Comparison of ENCODE assay signal across 1 cellular context in the genomic region with DNA sequence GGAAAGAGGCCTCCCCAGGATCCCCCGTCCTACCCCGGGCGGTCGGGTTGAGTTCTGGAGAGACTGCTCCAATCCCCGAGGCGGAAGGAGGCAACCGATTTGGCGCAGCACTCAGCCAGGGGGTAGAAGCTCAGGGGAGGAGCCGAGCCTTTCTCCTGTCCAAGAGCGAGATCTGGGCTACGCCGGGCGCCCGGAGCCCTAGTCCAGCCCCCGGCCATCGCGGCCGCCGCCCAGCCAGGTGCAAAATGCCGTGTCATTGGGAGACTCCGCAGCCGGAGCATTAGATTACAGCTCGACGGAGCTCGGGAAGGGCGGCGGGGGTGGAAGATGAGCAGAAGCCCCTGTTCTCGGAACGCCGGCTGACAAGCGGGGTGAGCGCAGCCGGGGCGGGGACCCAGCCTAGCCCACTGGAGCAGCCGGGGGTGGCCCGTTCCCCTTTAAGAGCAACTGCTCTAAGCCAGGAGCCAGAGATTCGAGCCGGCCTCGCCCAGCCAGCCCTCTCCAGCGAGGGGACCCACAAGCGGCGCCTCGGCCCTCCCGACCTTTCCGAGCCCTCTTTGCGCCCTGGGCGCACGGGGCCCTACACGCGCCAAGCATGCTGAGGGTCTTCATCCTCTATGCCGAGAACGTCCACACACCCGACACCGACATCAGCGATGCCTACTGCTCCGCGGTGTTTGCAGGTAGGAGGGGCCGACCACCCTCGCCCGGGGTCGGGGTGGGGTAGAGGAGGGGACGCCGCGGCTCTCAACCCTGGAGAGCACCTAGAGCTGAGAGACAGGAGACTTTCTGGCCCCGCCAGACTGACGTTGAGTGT.
TF ChIP-seq lines count a peak whose summit lies in the region.

Gene DYSF, plus strand, starts transcription at position 158 of the 817 bp plus-strand sequence.

TF ChIP-seq in K562, 482 proteins besides CTCF, POLR2A, EP300 and RAD21 (continued from another document and continues in another):
- TF ChIP-seq YY1 (IDR thresholded peaks at IDR 0.05; ENCODE audit: borderline replicate concordance in 1 of 3, control insufficient read depth in 1 of 3, extremely low read depth in 1 of 3, insufficient read depth in 3 of 3, insufficient read length in 1 of 3, insufficient replicate concordance in 2 of 3, low read depth in 1 of 3, low read length in 2 of 3) (peak in 2 of 3 experiments; percentile 72 to 82), TBP (optimal IDR thresholded peaks at IDR 0.05; ENCODE audit: low read depth, low read length) (peak; percentile 45), AFF1 (IDR thresholded peaks at IDR 0.05; ENCODE audit: low read depth in 1 of 2, partially characterized antibody in 2 of 2) (no peak), OTX1 (CRISPR knock-in tag; IDR thresholded peaks at IDR 0.05) (no peak), SMARCA5 (IDR thresholded peaks at IDR 0.05) (no peak), SNIP1 (IDR thresholded peaks at IDR 0.05; ENCODE audit: low read depth) (peak; percentile 60), ZNF232 (CRISPR knock-in tag; IDR thresholded peaks at IDR 0.05) (0 out of 2 replicates have a peak, but pooled peaks have one; percentile 36), RBFOX2 (IDR thresholded peaks at IDR 0.05; ENCODE audit: low read depth, low read length) (peak; percentile 77), MNT (conservative IDR thresholded peaks at IDR 0.05) (0 out of 4 replicates have a peak, but pooled peaks of 1 of the 2 experiments have one; percentile 23), CBFA2T3 (IDR thresholded peaks at IDR 0.05) (peak; percentile 77), CREB1 (IDR thresholded peaks at IDR 0.05) (peak; percentile 50), CREB1 (CRISPR knock-in tag; IDR thresholded peaks at IDR 0.05) (no peak), ZNF143 (CRISPR knock-in tag; IDR thresholded peaks at IDR 0.05) (no peak), CREM (IDR thresholded peaks at IDR 0.05; ENCODE audit: low read depth) (peak; percentile 47), VEZF1 (CRISPR knock-in tag; IDR thresholded peaks at IDR 0.05) (peak; percentile 49), ZNF134 (CRISPR knock-in tag; conservative IDR thresholded peaks at IDR 0.05) (no peak), CBFA2T2 (conservative IDR thresholded peaks at IDR 0.05) (peak; percentile 58), FOSL1 (tag; conservative IDR thresholded peaks at IDR 0.05) (no peak), ATF2 (CRISPR knock-in tag; IDR thresholded peaks at IDR 0.05) (no peak), ZNF696 (CRISPR knock-in tag; conservative IDR thresholded peaks at IDR 0.05) (no peak), TFAP4 (CRISPR knock-in tag; IDR thresholded peaks at IDR 0.05; ENCODE audit: borderline replicate concordance) (peak; percentile 64; the same call in 1 of the 2 replicates), ARID1B (IDR thresholded peaks at IDR 0.05) (peak; percentile 75), TRIM24 (IDR thresholded peaks at IDR 0.05) (0 out of 4 replicates have a peak, but pooled peaks have one; percentile 8 to 26), POLR2AphosphoS5 (IDR thresholded peaks at IDR 0.05; ENCODE audit: control insufficient read depth, insufficient read depth, low read depth, low read length) (peak; percentile 51; the same call in 1 of the 2 replicates), HDAC2 (IDR thresholded peaks at IDR 0.05) (0 out of 2 replicates have a peak, but pooled peaks have one; percentile 73), MAZ (CRISPR knock-in tag; conservative IDR thresholded peaks at IDR 0.05 in 1 of 2, IDR thresholded peaks at IDR 0.05 in 1 of 2) (peak; percentile 51 to 53; a peak in 2 of 4 replicates), MAFK (IDR thresholded peaks at IDR 0.05; ENCODE audit: low read length) (peak; percentile 70), CTBP1 (IDR thresholded peaks at IDR 0.05; ENCODE audit: borderline replicate concordance) (peak; percentile 62; the same call in 1 of the 2 replicates), ZSCAN29 (IDR thresholded peaks at IDR 0.05) (no peak), GATAD2B (IDR thresholded peaks at IDR 0.05; ENCODE audit: borderline replicate concordance) (no peak), RCOR1 (IDR thresholded peaks at IDR 0.05; ENCODE audit: borderline replicate concordance in 1 of 2, low read depth in 2 of 2, low read length in 2 of 2) (peak in 1 of 2 experiments; percentile 43; a peak in 1 of 4 replicates), EHMT2 (IDR thresholded peaks at IDR 0.05) (no peak), NFE2L1 (tag; IDR thresholded peaks at IDR 0.05; ENCODE audit: borderline replicate concordance, low read depth) (no peak), RNF2 (IDR thresholded peaks at IDR 0.05) (peak; percentile 28; the same call in 1 of the 2 replicates)
- TF ChIP-seq, protein P1, sequence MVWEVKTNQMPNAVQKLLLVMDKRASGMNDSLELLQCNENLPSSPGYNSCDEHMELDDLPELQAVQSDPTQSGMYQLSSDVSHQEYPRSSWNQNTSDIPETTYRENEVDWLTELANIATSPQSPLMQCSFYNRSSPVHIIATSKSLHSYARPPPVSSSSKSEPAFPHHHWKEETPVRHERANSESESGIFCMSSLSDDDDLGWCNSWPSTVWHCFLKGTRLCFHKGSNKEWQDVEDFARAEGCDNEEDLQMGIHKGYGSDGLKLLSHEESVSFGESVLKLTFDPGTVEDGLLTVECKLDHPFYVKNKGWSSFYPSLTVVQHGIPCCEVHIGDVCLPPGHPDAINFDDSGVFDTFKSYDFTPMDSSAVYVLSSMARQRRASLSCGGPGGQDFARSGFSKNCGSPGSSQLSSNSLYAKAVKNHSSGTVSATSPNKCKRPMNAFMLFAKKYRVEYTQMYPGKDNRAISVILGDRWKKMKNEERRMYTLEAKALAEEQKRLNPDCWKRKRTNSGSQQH (CRISPR knock-in tag; IDR thresholded peaks at IDR 0.05), result no peak
- TF ChIP-seq, protein P2, sequence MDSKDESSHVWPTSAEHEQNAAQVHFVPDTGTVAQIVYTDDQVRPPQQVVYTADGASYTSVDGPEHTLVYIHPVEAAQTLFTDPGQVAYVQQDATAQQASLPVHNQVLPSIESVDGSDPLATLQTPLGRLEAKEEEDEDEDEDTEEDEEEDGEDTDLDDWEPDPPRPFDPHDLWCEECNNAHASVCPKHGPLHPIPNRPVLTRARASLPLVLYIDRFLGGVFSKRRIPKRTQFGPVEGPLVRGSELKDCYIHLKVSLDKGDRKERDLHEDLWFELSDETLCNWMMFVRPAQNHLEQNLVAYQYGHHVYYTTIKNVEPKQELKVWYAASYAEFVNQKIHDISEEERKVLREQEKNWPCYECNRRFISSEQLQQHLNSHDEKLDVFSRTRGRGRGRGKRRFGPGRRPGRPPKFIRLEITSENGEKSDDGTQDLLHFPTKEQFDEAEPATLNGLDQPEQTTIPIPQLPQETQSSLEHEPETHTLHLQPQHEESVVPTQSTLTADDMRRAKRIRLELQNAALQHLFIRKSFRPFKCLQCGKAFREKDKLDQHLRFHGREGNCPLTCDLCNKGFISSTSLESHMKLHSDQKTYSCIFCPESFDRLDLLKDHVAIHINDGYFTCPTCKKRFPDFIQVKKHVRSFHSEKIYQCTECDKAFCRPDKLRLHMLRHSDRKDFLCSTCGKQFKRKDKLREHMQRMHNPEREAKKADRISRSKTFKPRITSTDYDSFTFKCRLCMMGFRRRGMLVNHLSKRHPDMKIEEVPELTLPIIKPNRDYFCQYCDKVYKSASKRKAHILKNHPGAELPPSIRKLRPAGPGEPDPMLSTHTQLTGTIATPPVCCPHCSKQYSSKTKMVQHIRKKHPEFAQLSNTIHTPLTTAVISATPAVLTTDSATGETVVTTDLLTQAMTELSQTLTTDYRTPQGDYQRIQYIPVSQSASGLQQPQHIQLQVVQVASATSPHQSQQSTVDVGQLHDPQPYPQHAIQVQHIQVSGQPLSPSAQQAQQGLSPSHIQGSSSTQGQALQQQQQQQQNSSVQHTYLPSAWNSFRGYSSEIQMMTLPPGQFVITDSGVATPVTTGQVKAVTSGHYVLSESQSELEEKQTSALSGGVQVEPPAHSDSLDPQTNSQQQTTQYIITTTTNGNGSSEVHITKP (IDR thresholded peaks at IDR 0.05; ENCODE audit: partially characterized antibody), result peak; percentile 82
- TF ChIP-seq, protein P3, sequence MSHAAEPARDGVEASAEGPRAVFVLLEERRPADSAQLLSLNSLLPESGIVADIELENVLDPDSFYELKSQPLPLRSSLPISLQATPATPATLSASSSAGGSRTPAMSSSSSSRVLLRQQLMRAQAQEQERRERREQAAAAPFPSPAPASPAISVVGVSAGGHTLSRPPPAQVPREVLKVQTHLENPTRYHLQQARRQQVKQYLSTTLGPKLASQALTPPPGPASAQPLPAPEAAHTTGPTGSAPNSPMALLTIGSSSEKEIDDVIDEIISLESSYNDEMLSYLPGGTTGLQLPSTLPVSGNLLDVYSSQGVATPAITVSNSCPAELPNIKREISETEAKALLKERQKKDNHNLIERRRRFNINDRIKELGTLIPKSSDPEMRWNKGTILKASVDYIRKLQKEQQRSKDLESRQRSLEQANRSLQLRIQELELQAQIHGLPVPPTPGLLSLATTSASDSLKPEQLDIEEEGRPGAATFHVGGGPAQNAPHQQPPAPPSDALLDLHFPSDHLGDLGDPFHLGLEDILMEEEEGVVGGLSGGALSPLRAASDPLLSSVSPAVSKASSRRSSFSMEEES (CRISPR knock-in tag; IDR thresholded peaks at IDR 0.05), result no peak
